ENCODE assay signal across 15 cellular contexts in genomic region chr17:15279011-15279477, GRCh38. TPM values are rescaled to one million over a fixed set of nuclear protein-coding genes. Genes with fewer than 3 reads are reported as not detected.
DNase-seq lines count a peak whose midpoint lies in the region; ATAC-seq and TF ChIP-seq lines count a peak whose summit lies in the region.
"Had no signal": no experiment of that assay in that cellular context is flagged by ENCODE, and none has a peak within 500 bp of the region (broad histone marks: within the 10 kb centered on the region; RNA-seq: fewer than 3 reads in every experiment).

No MANE protein-coding gene starts in this region.

- peaks cover 6% of the 10 kb centered on the region for H3K9me3 Mint-ChIP-seq in neural progenitor cell

- H3K4me3 Mint-ChIP-seq in neural progenitor cell: no peak overlapping the region
- H3K4me3 Mint-ChIP-seq: CD4-positive, CD25-positive, alpha-beta regulatory T cell; stimulated activated naive B cell treated with anti-CD40 and anti-IgM and Interleukin-4, amounts not matched to agents 10 μg/mL and 1 μg/mL and 100 μg/mL, for 72 hours had no signal

- DNase-seq in AG10803 (ENCODE audit: low read depth) (peak; percentile 89), LoVo (ENCODE audit: low spot score) (peak; percentile 33), choroid plexus epithelial cell (ENCODE audit: low read depth) (peak; percentile 59), neural progenitor cell (ENCODE audit: low spot score) (no peak), COLO668 (lab: John Stamatoyannopoulos, UW; ENCODE audit: unreplicated experiment) (no peak), NK-92 (lab: John Stamatoyannopoulos, UW; ENCODE audit: unreplicated experiment) (no peak)
- no peak for DNase-seq in stimulated activated CD4-positive, alpha-beta T cell treated with anti-CD3 and anti-CD28 coated beads, Interleukin-15, amount 100 ng/mL, for 24 hours
- DNase-seq: activated CD4-positive, alpha-beta T cell treated with anti-CD3 and anti-CD28 coated beads for 1 hour; CD4-positive, CD25-positive, alpha-beta regulatory T cell; gastrocnemius medialis; NCI-H1417 treated with DMSO at 0.1 percent for 48 hours; stimulated activated naive B cell treated with anti-CD40 and anti-IgM and Interleukin-4, amounts not matched to agents 10 μg/mL and 1 μg/mL and 100 μg/mL, for 72 hours had no signal

- no peak overlapping the region for H3K4me2 ChIP-seq in neural progenitor cell

- H3K27ac Mint-ChIP-seq in neural progenitor cell: no peak overlapping the region
- H3K27ac Mint-ChIP-seq: CD4-positive, CD25-positive, alpha-beta regulatory T cell; stimulated activated naive B cell treated with anti-CD40 and anti-IgM and Interleukin-4, amounts not matched to agents 10 μg/mL and 1 μg/mL and 100 μg/mL, for 72 hours had no signal

- no peak overlapping the region for H3K27ac ChIP-seq in neural progenitor cell
- H3K27ac ChIP-seq: gastrocnemius medialis had no signal

- peaks cover 5% of the 10 kb centered on the region for H3K27me3 Mint-ChIP-seq in neural progenitor cell (ENCODE audit: insufficient read depth, low read depth)

- no peaks in the 10 kb centered on the region for H3K79me2 ChIP-seq in neural progenitor cell (ENCODE audit: low read depth)

- ATAC-seq in HG02759 (IDR thresholded peaks at IDR 0.05; ENCODE audit: unreplicated experiment): no peak
- ATAC-seq: gastrocnemius medialis; HepG2; left lobe of liver; stimulated activated naive B cell treated with anti-CD40 and anti-IgM and Interleukin-4, amounts not matched to agents 10 μg/mL and 1 μg/mL and 100 μg/mL, for 72 hours had no signal

- no peaks in the 10 kb centered on the region for H3F3A ChIP-seq in neural progenitor cell (ENCODE audit: low read depth)

- no peaks in the 10 kb centered on the region for H3K27me3 ChIP-seq in neural progenitor cell

- H3K36me3 ChIP-seq in neural progenitor cell: no peaks in the 10 kb centered on the region
- H3K36me3 ChIP-seq: gastrocnemius medialis had no signal

- H3K4me3 ChIP-seq in AG10803 (ENCODE audit: low read length) (no peak overlapping the region), choroid plexus epithelial cell (ENCODE audit: low read depth, low read length) (no peak overlapping the region), neural progenitor cell (no peak overlapping the region)
- H3K4me3 ChIP-seq: gastrocnemius medialis had no signal

- H3K4me1 ChIP-seq in neural progenitor cell: peaks cover 7% of the 10 kb centered on the region
- H3K4me1 ChIP-seq: gastrocnemius medialis had no signal

- H4K20me1 ChIP-seq in neural progenitor cell (ENCODE audit: low read depth): no peaks in the 10 kb centered on the region

- peaks cover 6% of the 10 kb centered on the region for H3K4me1 Mint-ChIP-seq in neural progenitor cell

- H3K36me3 Mint-ChIP-seq in neural progenitor cell: no peaks in the 10 kb centered on the region
- H3K36me3 Mint-ChIP-seq: stimulated activated naive B cell treated with anti-CD40 and anti-IgM and Interleukin-4, amounts not matched to agents 10 μg/mL and 1 μg/mL and 100 μg/mL, for 72 hours had no signal

- H2AFZ ChIP-seq in neural progenitor cell (replicated peaks): peak overlapping the region; percentile 81

- H3K9me3 ChIP-seq in neural progenitor cell (ENCODE audit: low read depth): no peaks in the 10 kb centered on the region
- H3K9me3 ChIP-seq: gastrocnemius medialis had no signal

- TF ChIP-seq CTCF in AG10803 (conservative IDR thresholded peaks at IDR 0.05; ENCODE audit: low read length) (no peak), choroid plexus epithelial cell (conservative IDR thresholded peaks at IDR 0.05; ENCODE audit: low read depth, low read length) (no peak), neural progenitor cell (IDR thresholded peaks at IDR 0.05) (no peak)

- no peak overlapping the region for H3K9ac ChIP-seq in neural progenitor cell

RNA-seq across cellular contexts. Expression of gene PMP22, which starts 13.9 kb away (rescaled TPM):
- total RNA-seq in neural progenitor cell (ENCODE audit: low replicate concordance): 4.3 and 6.5 TPM in 2 replicates
- total RNA-seq: CD4-positive, CD25-positive, alpha-beta regulatory T cell had no signal

Comparison
In these comparisons a context has a peak if more than half of its experiments do, and no peak if none do; other contexts are left out.
1. DNase-seq: peak in AG10803 (single experiment), LoVo (single experiment) and choroid plexus epithelial cell (single experiment); none in neural progenitor cell (single experiment), stimulated activated CD4-positive, alpha-beta T cell treated with anti-CD3 and anti-CD28 coated beads, Interleukin-15, amount 100 ng/mL, for 24 hours (single experiment), COLO668 (single experiment) and NK-92 (single experiment).